ENCODE assay signal across 1 cellular context in the genomic region with DNA sequence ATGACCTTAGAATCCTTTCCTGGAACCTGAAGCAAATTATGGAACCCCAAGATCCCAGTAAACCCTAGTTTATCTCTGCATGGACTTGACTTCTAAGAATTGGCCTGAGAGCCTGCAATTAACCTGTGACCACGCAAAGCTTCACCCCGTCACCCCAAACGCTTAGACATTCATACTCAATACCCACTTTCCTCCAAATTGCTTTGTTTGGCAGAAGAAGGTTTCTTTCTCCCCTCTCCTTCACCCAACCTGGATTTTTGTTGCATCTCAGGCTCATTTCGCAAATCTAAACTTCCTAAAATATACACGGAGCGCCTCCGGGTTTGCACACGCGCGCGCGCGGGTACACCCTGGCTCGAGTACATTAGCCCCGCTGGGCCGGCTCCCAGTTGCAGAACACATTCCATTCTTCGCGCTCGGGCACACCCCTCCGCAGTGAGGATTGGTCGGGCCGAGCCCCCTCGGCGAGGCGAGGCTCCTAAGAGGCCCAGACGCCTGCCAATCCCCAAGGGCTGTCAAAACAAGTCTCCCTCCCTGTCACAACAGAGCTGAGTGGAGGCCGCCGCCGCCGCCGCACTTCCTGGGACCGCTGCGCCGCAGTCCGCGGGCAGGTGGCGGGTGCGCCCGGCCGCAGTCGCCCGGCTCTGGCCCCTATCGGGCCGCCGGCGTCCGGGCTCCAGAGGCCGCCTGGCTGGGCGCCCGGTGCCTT.
TF ChIP-seq lines count a peak whose summit lies in the region.

A gene (plus strand): TSS at position 545 of the 709 bp plus-strand sequence.

TF ChIP-seq in IMR-90, 13 proteins besides CTCF, POLR2A, EP300 and RAD21 (continued from another document):
- TF ChIP-seq, protein P1, sequence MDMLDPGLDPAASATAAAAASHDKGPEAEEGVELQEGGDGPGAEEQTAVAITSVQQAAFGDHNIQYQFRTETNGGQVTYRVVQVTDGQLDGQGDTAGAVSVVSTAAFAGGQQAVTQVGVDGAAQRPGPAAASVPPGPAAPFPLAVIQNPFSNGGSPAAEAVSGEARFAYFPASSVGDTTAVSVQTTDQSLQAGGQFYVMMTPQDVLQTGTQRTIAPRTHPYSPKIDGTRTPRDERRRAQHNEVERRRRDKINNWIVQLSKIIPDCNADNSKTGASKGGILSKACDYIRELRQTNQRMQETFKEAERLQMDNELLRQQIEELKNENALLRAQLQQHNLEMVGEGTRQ (IDR thresholded peaks at IDR 0.05; ENCODE audit: low read depth, low read length) = no peak
- TF ChIP-seq MAFK (IDR thresholded peaks at IDR 0.05; ENCODE audit: low read depth, low read length) (no peak), RFX5 (IDR thresholded peaks at IDR 0.05; ENCODE audit: low read depth, low read length) (no peak), MXI1 (IDR thresholded peaks at IDR 0.05; ENCODE audit: borderline replicate concordance, low read depth, low read length) (no peak), BHLHE40 (IDR thresholded peaks at IDR 0.05; ENCODE audit: low read depth, low read length) (no peak), FOS (IDR thresholded peaks at IDR 0.05; ENCODE audit: low read depth, low read length) (peak; percentile 26; the same call in 1 of the 2 replicates), MAZ (IDR thresholded peaks at IDR 0.05; ENCODE audit: borderline replicate concordance, low read depth, low read length) (peak; percentile 53; the same call in 1 of the 2 replicates)
- TF ChIP-seq, protein P2, sequence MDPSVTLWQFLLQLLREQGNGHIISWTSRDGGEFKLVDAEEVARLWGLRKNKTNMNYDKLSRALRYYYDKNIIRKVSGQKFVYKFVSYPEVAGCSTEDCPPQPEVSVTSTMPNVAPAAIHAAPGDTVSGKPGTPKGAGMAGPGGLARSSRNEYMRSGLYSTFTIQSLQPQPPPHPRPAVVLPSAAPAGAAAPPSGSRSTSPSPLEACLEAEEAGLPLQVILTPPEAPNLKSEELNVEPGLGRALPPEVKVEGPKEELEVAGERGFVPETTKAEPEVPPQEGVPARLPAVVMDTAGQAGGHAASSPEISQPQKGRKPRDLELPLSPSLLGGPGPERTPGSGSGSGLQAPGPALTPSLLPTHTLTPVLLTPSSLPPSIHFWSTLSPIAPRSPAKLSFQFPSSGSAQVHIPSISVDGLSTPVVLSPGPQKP (IDR thresholded peaks at IDR 0.05; ENCODE audit: borderline replicate concordance, low read depth, low read length) = no peak
